Comparison of ENCODE assay signal across 9 cellular contexts in genomic region chr1:35220976-35221375, GRCh38. TPM values are rescaled to one million over a fixed set of nuclear protein-coding genes. Genes with fewer than 3 reads are reported as not detected.
DNase-seq lines count a peak whose midpoint lies in the region; ATAC-seq and TF ChIP-seq lines count a peak whose summit lies in the region.
"Had no signal": no experiment of that assay in that cellular context is flagged by ENCODE, and none has a peak within 500 bp of the region (broad histone marks: within the 10 kb centered on the region; RNA-seq: fewer than 3 reads in every experiment).

No MANE protein-coding gene starts in this region.

- H3K4me3 ChIP-seq in A673 (ENCODE audit: low read depth, low read length, poor library complexity, severe bottlenecking) (no peak overlapping the region), fibroblast of lung (replicated peaks in 1 of 4; ENCODE audit: control extremely low read depth in 1 of 4, insufficient read depth in 1 of 4, low read depth in 3 of 4, low read length in 4 of 4) (no peak overlapping the region)

- intact Hi-C loops in A673 (cut with micrococcal nuclease; ENCODE audit: unreplicated experiment) (no loop called here), left ventricle myocardium superior (cut with micrococcal nuclease) (no loop called here)

- no peak overlapping the region for H3K4me2 ChIP-seq in fibroblast of lung (ENCODE audit: extremely low read depth, insufficient read depth, low read length)

- H3K27me3 ChIP-seq in A673 (replicated peaks; ENCODE audit: insufficient read depth, low read depth, low read length, poor library complexity) (no peaks in the 10 kb centered on the region), fibroblast of lung (ENCODE audit: control insufficient read depth, insufficient read depth, low read length) (no peaks in the 10 kb centered on the region)

- BruUV-seq in A673 (replicated peaks; lab: Mats Ljungman, UMichigan) = no TSS peak

- POLR2A ChIA-PET in A673 (lab: Charles Lee; ENCODE audit: low non-redundant PET) = no interaction called here

- H3K4me1 ChIP-seq in A673 (ENCODE audit: insufficient read depth, low read length, poor library complexity, severe bottlenecking) (peaks cover 4% of the 10 kb centered on the region), fibroblast of lung (ENCODE audit: control insufficient read depth, extremely low read depth, insufficient read depth, low read length) (peaks cover 10% of the 10 kb centered on the region)

- CTCF ChIA-PET in A673 (lab: Charles Lee) = no interaction called here

- peak; percentile 56 for TF ChIP-seq CTCF in A673 (conservative IDR thresholded peaks at IDR 0.05; ENCODE audit: low read depth, low read length)
- peak; percentile 19 to 47 for TF ChIP-seq CTCF in fibroblast of lung (conservative IDR thresholded peaks at IDR 0.05 in 1 of 2, IDR thresholded peaks at IDR 0.05 in 1 of 2; ENCODE audit: low read depth in 1 of 2, low read length in 2 of 2)

- DNase-seq in A673 (ENCODE audit: low spot score) (peak; percentile 41), ELF-1 (ENCODE audit: low read depth, low spot score) (peak; percentile 44), OCI-M1 (lab: John Stamatoyannopoulos, UW) (peak; percentile 51), fibroblast of lung (ENCODE audit: low read depth in 2 of 2) (peak in 1 of 2 donors; percentile 10), A172 (ENCODE audit: low spot score) (no peak), C1 segment of cervical spinal cord (lab: John Stamatoyannopoulos, UW) (no peak), left ventricle myocardium superior (no peak)
- DNase-seq: GOT3 had no signal

- no peaks in the 10 kb centered on the region for H3K9me3 ChIP-seq in A673 (ENCODE audit: low read depth, low read length, poor library complexity, severe bottlenecking)
- H3K9me3 ChIP-seq in fibroblast of lung (ENCODE audit: control insufficient read depth, insufficient read depth, low read depth, low read length) = no peaks in the 10 kb centered on the region

- no peaks in the 10 kb centered on the region for H3K79me2 ChIP-seq in fibroblast of lung (ENCODE audit: control insufficient read depth, insufficient read depth, low read length)

- ATAC-seq in GM21825 (IDR thresholded peaks at IDR 0.05; ENCODE audit: unreplicated experiment) (no peak), left ventricle myocardium superior (no peak)

- H4K20me1 ChIP-seq in fibroblast of lung (ENCODE audit: control insufficient read depth, extremely low read depth, insufficient read depth, low read length) = no peaks in the 10 kb centered on the region

- no peak overlapping the region for H2AFZ ChIP-seq in fibroblast of lung (ENCODE audit: low read length)

- no peak overlapping the region for H3K9ac ChIP-seq in fibroblast of lung (ENCODE audit: insufficient read depth, low read length)

- no peaks in the 10 kb centered on the region for H3K36me3 ChIP-seq in A673 (ENCODE audit: insufficient read depth, low read length, poor library complexity, severe bottlenecking)
- no peaks in the 10 kb centered on the region for H3K36me3 ChIP-seq in fibroblast of lung (ENCODE audit: control insufficient read depth, insufficient read depth, low read length)

- no peak overlapping the region for H3K27ac ChIP-seq in A673 (ENCODE audit: low read depth, low read length, poor library complexity, severe bottlenecking)
- no peak overlapping the region for H3K27ac ChIP-seq in fibroblast of lung (ENCODE audit: insufficient read depth, low read length)

RNA-seq across cellular contexts. Expression of gene SFPQ, which starts 28.0 kb away (rescaled TPM):
- total RNA-seq in A673 (2021) (649 and 691 TPM in 2 replicates), fibroblast of lung (138 and 146 TPM in 2 replicates), left ventricle myocardium superior (82.5 TPM)
- 123 and 168 TPM in 2 replicates for polyA plus RNA-seq in fibroblast of lung
- 175 and 228 TPM in 2 replicates for polyA plus RNA-seq in fibroblast of lung (2012)
- 9.9 and 11.0 TPM in 2 replicates for polyA minus RNA-seq in fibroblast of lung (ENCODE audit: low replicate concordance)
- 201 and 274 TPM in 2 replicates for total RNA-seq in A172 (2014; rRNA removed; shearing (Covaris generic))

RNA-seq across cellular contexts. Expression of gene ZMYM4, which starts 47.5 kb away (rescaled TPM):
- total RNA-seq in A673 (2021) (80.0 and 83.5 TPM in 2 replicates), fibroblast of lung (35.4 and 40.5 TPM in 2 replicates), left ventricle myocardium superior (34.9 TPM)
- polyA plus RNA-seq in fibroblast of lung = 39.2 and 54.1 TPM in 2 replicates
- polyA plus RNA-seq in fibroblast of lung (2012) = 24.0 and 33.7 TPM in 2 replicates
- polyA minus RNA-seq in fibroblast of lung (ENCODE audit: low replicate concordance) = 12.1 and 14.3 TPM in 2 replicates
- 17.7 and 38.9 TPM in 2 replicates for total RNA-seq in A172 (2014; rRNA removed; shearing (Covaris generic))

Comparison
In these comparisons a context has a peak if more than half of its experiments do, and no peak if none do; other contexts are left out.
1. DNase-seq: peak in A673 (single experiment), ELF-1 (single experiment) and OCI-M1 (single experiment); none in A172 (single experiment), C1 segment of cervical spinal cord (0 of 14) and left ventricle myocardium superior (single experiment).